8 cellular contexts compared by ENCODE assay signal in the genomic region with DNA sequence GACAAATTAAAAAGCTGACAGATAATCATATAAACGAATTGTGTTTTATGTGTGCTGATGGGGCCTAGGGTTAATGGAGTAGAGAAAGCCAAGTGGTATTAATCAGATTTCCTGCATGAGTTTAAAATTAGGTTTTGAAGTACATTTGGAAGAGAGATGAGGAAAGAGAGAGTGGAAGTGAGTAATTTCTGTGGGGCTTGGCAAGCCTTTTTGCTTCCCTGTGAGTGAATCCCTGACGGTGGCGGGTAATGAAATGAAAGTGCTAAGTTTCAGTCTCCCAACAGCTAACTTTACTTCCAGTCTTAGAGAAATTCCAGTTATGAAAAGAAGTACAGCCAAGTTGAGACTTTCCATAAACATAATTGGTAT.
A peak's percentile ranks its signal among the peaks of the same experiment; 100 is the strongest.
DNase-seq lines count a peak whose midpoint lies in the region; ATAC-seq and TF ChIP-seq lines count a peak whose summit lies in the region.

No MANE protein-coding gene starts in this region.

- H3K4me3 Mint-ChIP-seq in HFFc6, result peak overlapping the region; percentile 79
- H3K4me3 Mint-ChIP-seq in stimulated activated effector memory CD8-positive, alpha-beta T cell treated with anti-CD3 and anti-CD28 coated beads, Interleukin-12 subunit alpha, Interleukin-12 subunit beta, amount 100 ng/mL, for 72 hours, result no peak overlapping the region
- H3K4me3 Mint-ChIP-seq in activated T-helper 2 cell treated with anti-CD3 and anti-CD28 coated beads, Interferon-gamma antibody, Interleukin-2, Interleukin-4, amounts not matched to agents 10 μg/mL and 5 μg/mL and 100 μg/mL, durations not matched to agents 14 hours and 24 hours and 36 hours (ENCODE audit: low read depth), result no peak overlapping the region

- POLR2A ChIA-PET in HEK293T (lab: Yijun Ruan, JAX), result no interaction called here

- CTCF ChIA-PET in HEK293T (lab: Yijun Ruan, JAX), result interaction anchor here (0.8 kb wide), 1 partner anchor 14 kb away, joined by 3 read pairs; no protein-coding TSS in a partner anchor

- no peak for TF ChIP-seq CTCF in HFFc6 (IDR thresholded peaks at IDR 0.05)

- H3K27me3 Mint-ChIP-seq in HFFc6 (ENCODE audit: insufficient read depth), result no peaks in the 10 kb centered on the region
- H3K27me3 Mint-ChIP-seq in activated T-helper 2 cell treated with anti-CD3 and anti-CD28 coated beads, Interferon-gamma antibody, Interleukin-2, Interleukin-4, amounts not matched to agents 10 μg/mL and 5 μg/mL and 100 μg/mL, durations not matched to agents 14 hours and 24 hours and 36 hours (ENCODE audit: low read depth), result no peaks in the 10 kb centered on the region

- H3K27ac Mint-ChIP-seq in HFFc6, result peak overlapping the region; percentile 85
- H3K27ac Mint-ChIP-seq in stimulated activated effector memory CD8-positive, alpha-beta T cell treated with anti-CD3 and anti-CD28 coated beads, Interleukin-12 subunit alpha, Interleukin-12 subunit beta, amount 100 ng/mL, for 72 hours, result peak overlapping the region; percentile 48
- H3K27ac Mint-ChIP-seq in activated T-helper 2 cell treated with anti-CD3 and anti-CD28 coated beads, Interferon-gamma antibody, Interleukin-2, Interleukin-4, amounts not matched to agents 10 μg/mL and 5 μg/mL and 100 μg/mL, durations not matched to agents 14 hours and 24 hours and 36 hours, result no peak overlapping the region

- peak; percentile 47 for DNase-seq in HFFc6
- peak; percentile 77 for DNase-seq in adipocyte (ENCODE audit: low read depth)
- peak; percentile 12 for DNase-seq in hepatic stellate cell (ENCODE audit: low spot score)
- DNase-seq in stimulated activated effector memory CD8-positive, alpha-beta T cell treated with anti-CD3 and anti-CD28 coated beads, Interleukin-12 subunit alpha, Interleukin-12 subunit beta, amount 100 ng/mL, for 72 hours (ENCODE audit: low spot score in 2 of 2), result no peak
- DNase-seq in HEK293T (ENCODE audit: extremely low spot score), result no peak
- DNase-seq in activated T-helper 2 cell treated with anti-CD3 and anti-CD28 coated beads, Interferon-gamma antibody, Interleukin-2, Interleukin-4, amounts not matched to agents 10 μg/mL and 5 μg/mL and 100 μg/mL, durations not matched to agents 14 hours and 24 hours and 36 hours (ENCODE audit: low spot score), result no peak
- no peak for DNase-seq in NCI-H510A (lab: John Stamatoyannopoulos, UW)

- ATAC-seq in stimulated activated effector memory CD8-positive, alpha-beta T cell treated with anti-CD3 and anti-CD28 coated beads, Interleukin-12 subunit alpha, Interleukin-12 subunit beta, amount 100 ng/mL, for 72 hours, result no peak
- ATAC-seq in GM21786 (IDR thresholded peaks at IDR 0.05; ENCODE audit: unreplicated experiment), result no peak

- H3K27me3 ChIP-seq in adipocyte (replicated peaks; ENCODE audit: control insufficient read depth, insufficient read depth, low read length), result no peaks in the 10 kb centered on the region

- H3K9ac ChIP-seq in adipocyte (ENCODE audit: low read length), result peak overlapping the region; percentile 82

- intact Hi-C loops in activated T-helper 2 cell treated with anti-CD3 and anti-CD28 coated beads, Interferon-gamma antibody, Interleukin-2, Interleukin-4, amounts not matched to agents 10 μg/mL and 5 μg/mL and 100 μg/mL, durations not matched to agents 14 hours and 24 hours and 36 hours (cut with micrococcal nuclease), result no loop called here

- no peaks in the 10 kb centered on the region for H3K36me3 Mint-ChIP-seq in HFFc6 (ENCODE audit: low read depth)
- no peaks in the 10 kb centered on the region for H3K36me3 Mint-ChIP-seq in stimulated activated effector memory CD8-positive, alpha-beta T cell treated with anti-CD3 and anti-CD28 coated beads, Interleukin-12 subunit alpha, Interleukin-12 subunit beta, amount 100 ng/mL, for 72 hours
- no peaks in the 10 kb centered on the region for H3K36me3 Mint-ChIP-seq in activated T-helper 2 cell treated with anti-CD3 and anti-CD28 coated beads, Interferon-gamma antibody, Interleukin-2, Interleukin-4, amounts not matched to agents 10 μg/mL and 5 μg/mL and 100 μg/mL, durations not matched to agents 14 hours and 24 hours and 36 hours (ENCODE audit: low read depth)

- no peaks in the 10 kb centered on the region for H3K9me3 ChIP-seq in adipocyte (ENCODE audit: control insufficient read depth, low read length)

- H3K36me3 ChIP-seq in adipocyte (ENCODE audit: control insufficient read depth, insufficient read depth, low read length, severe bottlenecking), result no peaks in the 10 kb centered on the region

- H3K4me1 Mint-ChIP-seq in HFFc6 (ENCODE audit: low read depth), result peaks cover 83% of the 10 kb centered on the region
- H3K4me1 Mint-ChIP-seq in stimulated activated effector memory CD8-positive, alpha-beta T cell treated with anti-CD3 and anti-CD28 coated beads, Interleukin-12 subunit alpha, Interleukin-12 subunit beta, amount 100 ng/mL, for 72 hours, result peaks cover 25% of the 10 kb centered on the region
- H3K4me1 Mint-ChIP-seq in activated T-helper 2 cell treated with anti-CD3 and anti-CD28 coated beads, Interferon-gamma antibody, Interleukin-2, Interleukin-4, amounts not matched to agents 10 μg/mL and 5 μg/mL and 100 μg/mL, durations not matched to agents 14 hours and 24 hours and 36 hours (ENCODE audit: low read depth), result peaks cover 8% of the 10 kb centered on the region

- H3K4me1 ChIP-seq in adipocyte (ENCODE audit: control insufficient read depth, insufficient read depth, low read length), result peaks cover 55% of the 10 kb centered on the region

- no peaks in the 10 kb centered on the region for H3K9me3 Mint-ChIP-seq in HFFc6
- no peaks in the 10 kb centered on the region for H3K9me3 Mint-ChIP-seq in stimulated activated effector memory CD8-positive, alpha-beta T cell treated with anti-CD3 and anti-CD28 coated beads, Interleukin-12 subunit alpha, Interleukin-12 subunit beta, amount 100 ng/mL, for 72 hours
- H3K9me3 Mint-ChIP-seq in activated T-helper 2 cell treated with anti-CD3 and anti-CD28 coated beads, Interferon-gamma antibody, Interleukin-2, Interleukin-4, amounts not matched to agents 10 μg/mL and 5 μg/mL and 100 μg/mL, durations not matched to agents 14 hours and 24 hours and 36 hours, result no peaks in the 10 kb centered on the region

- peak overlapping the region; percentile 76 for H3K4me3 ChIP-seq in adipocyte (ENCODE audit: low read length)

TF ChIP-seq in HEK293T, 16 proteins besides CTCF, POLR2A, EP300 and RAD21:
- no peak for TF ChIP-seq SUZ12 (IDR thresholded peaks at IDR 0.05)
- TF ChIP-seq FOXM1 (IDR thresholded peaks at IDR 0.05; ENCODE audit: borderline replicate concordance), result no peak
- TF ChIP-seq ELF4 (IDR thresholded peaks at IDR 0.05), result no peak
- TF ChIP-seq ZNF384 (IDR thresholded peaks at IDR 0.05), result no peak
- no peak for TF ChIP-seq L3MBTL2 (conservative IDR thresholded peaks at IDR 0.05)
- TF ChIP-seq HDGF (IDR thresholded peaks at IDR 0.05; ENCODE audit: borderline replicate concordance), result no peak
- no peak for TF ChIP-seq TARDBP (IDR thresholded peaks at IDR 0.05)
- TF ChIP-seq ARNT (IDR thresholded peaks at IDR 0.05), result no peak
- TF ChIP-seq FOXA1 (IDR thresholded peaks at IDR 0.05), result no peak
- no peak for TF ChIP-seq PKNOX1 (IDR thresholded peaks at IDR 0.05)
- TF ChIP-seq NFRKB (IDR thresholded peaks at IDR 0.05), result no peak
- TF ChIP-seq LEF1 (IDR thresholded peaks at IDR 0.05; ENCODE audit: borderline replicate concordance), result no peak
- TF ChIP-seq BHLHE40 (IDR thresholded peaks at IDR 0.05; ENCODE audit: borderline replicate concordance), result no peak
- no peak for TF ChIP-seq FOXK2 (IDR thresholded peaks at IDR 0.05)
- no peak for TF ChIP-seq SP1 (IDR thresholded peaks at IDR 0.05)
- no peak for TF ChIP-seq CTBP1 (IDR thresholded peaks at IDR 0.05; ENCODE audit: borderline replicate concordance)

Comparison
In these comparisons a context has a peak if more than half of its experiments do, and no peak if none do; other contexts are left out.
1. DNase-seq: peak in HFFc6 (single experiment), adipocyte (single experiment) and hepatic stellate cell (single experiment); none in stimulated activated effector memory CD8-positive, alpha-beta T cell treated with anti-CD3 and anti-CD28 coated beads, Interleukin-12 subunit alpha, Interleukin-12 subunit beta, amount 100 ng/mL, for 72 hours (0 of 2), HEK293T (single experiment), activated T-helper 2 cell treated with anti-CD3 and anti-CD28 coated beads, Interferon-gamma antibody, Interleukin-2, Interleukin-4, amounts not matched to agents 10 μg/mL and 5 μg/mL and 100 μg/mL, durations not matched to agents 14 hours and 24 hours and 36 hours (single experiment) and NCI-H510A (single experiment).